ENCODE assay signal across 30 cellular contexts in genomic region chr20:37218976-37219375, GRCh38. TPM values are rescaled to one million over a fixed set of nuclear protein-coding genes. Genes with fewer than 3 reads are reported as not detected.
DNase-seq lines count a peak whose midpoint lies in the region; ATAC-seq, FAIRE-seq and TF ChIP-seq lines count a peak whose summit lies in the region.
"Had no signal": no experiment of that assay in that cellular context is flagged by ENCODE, and none has a peak within 500 bp of the region (broad histone marks: within the 10 kb centered on the region; RNA-seq: fewer than 3 reads in every experiment).

No MANE protein-coding gene starts in this region.

- H3K27ac Mint-ChIP-seq in GM23338: no peak overlapping the region

- H3K4me3 ChIP-seq in GM23338 (no peak overlapping the region), K562 (no peak overlapping the region)
- H3K4me3 ChIP-seq: BLaER1, GM12878 had no signal

- no peak overlapping the region for H3K9ac ChIP-seq in K562 (ENCODE audit: insufficient read depth in 1 of 2, low read depth in 2 of 2, low read length in 2 of 2)
- H3K9ac ChIP-seq: BLaER1 had no signal

- H3F3A ChIP-seq in GM23338 (replicated peaks; ENCODE audit: low read depth): no peaks in the 10 kb centered on the region; the same call in 1 of the 2 replicates

- H3K9me2 ChIP-seq in GM23338 (ENCODE audit: insufficient read depth): no peaks in the 10 kb centered on the region

- POLR2A ChIA-PET in K562 (lab: Yijun Ruan, JAX): no interaction called here

- H3K9me1 ChIP-seq in K562 (ENCODE audit: control insufficient read depth, insufficient read depth, low read length): no peaks in the 10 kb centered on the region

- H3K79me2 ChIP-seq in GM23338 (replicated peaks; ENCODE audit: insufficient read depth): peaks cover 50% of the 10 kb centered on the region
- no peaks in the 10 kb centered on the region for H3K79me2 ChIP-seq in K562 (ENCODE audit: control insufficient read depth, insufficient read depth, low read length)

- no TSS peak for BruUV-seq in K562 (replicated peaks; lab: Mats Ljungman, UMichigan)

- FAIRE-seq in GM19239 (lab: Jason Lieb, UNC): peak; percentile 33
- no peak for FAIRE-seq in K562 (lab: Jason Lieb, UNC)
- FAIRE-seq: GM12878, GM12892, GM18507 had no signal

- peaks cover 12% of the 10 kb centered on the region; the same call in 1 of the 2 replicates for H4K20me1 ChIP-seq in GM23338 (replicated peaks; ENCODE audit: insufficient read depth)
- no peaks in the 10 kb centered on the region for H4K20me1 ChIP-seq in K562 (replicated peaks; ENCODE audit: control insufficient read depth, insufficient read depth, low read length)

- peaks cover 7% of the 10 kb centered on the region for H3K27me3 Mint-ChIP-seq in GM23338 (ENCODE audit: insufficient read depth, low read depth, poor library complexity)
- H3K27me3 Mint-ChIP-seq: CD4-positive, alpha-beta memory T cell; CD4-positive, CD25-positive, alpha-beta regulatory T cell; CD8-positive, alpha-beta memory T cell had no signal

- H2AFZ ChIP-seq in GM23338 (no peak overlapping the region), K562 (ENCODE audit: low read depth, low read length) (no peak overlapping the region)

- no peak for TF ChIP-seq CTCF in GM23338 (conservative IDR thresholded peaks at IDR 0.05; ENCODE audit: low read depth in 2 of 2)
- TF ChIP-seq CTCF in K562 (IDR thresholded peaks at IDR 0.05 in 2 of 3, conservative IDR thresholded peaks at IDR 0.05 in 1 of 3; ENCODE audit: insufficient read depth in 2 of 3, low read depth in 1 of 3, low read length in 3 of 3): no peak

- no peak for TF ChIP-seq RAD21 in K562 (CRISPR knock-in tag; conservative IDR thresholded peaks at IDR 0.05 in 1 of 2, IDR thresholded peaks at IDR 0.05 in 1 of 2)

- H3K4me3 Mint-ChIP-seq in GM23338: no peak overlapping the region
- H3K4me3 Mint-ChIP-seq: CD14-positive monocyte; CD4-positive, alpha-beta memory T cell; CD4-positive, CD25-positive, alpha-beta regulatory T cell; CD8-positive, alpha-beta memory T cell had no signal

- DNase-seq in GM19239 (ENCODE audit: insufficient read length, low spot score): no peak
- DNase-seq in GM23338 (ENCODE audit: low spot score): no peak
- DNase-seq in K562 (ENCODE audit: extremely low read depth in 1 of 4, low spot score in 3 of 4): no peak
- DNase-seq in HuH-7.5 (ENCODE audit: low spot score): no peak
- no peak for DNase-seq in activated CD4-positive, alpha-beta T cell treated with anti-CD3 and anti-CD28 coated beads, Interleukin-2, amount 50 U/mL, for 1 hour
- DNase-seq: 8988T; ACHN; BE2C; C1 segment of cervical spinal cord; CD4-positive, alpha-beta memory T cell; CD4-positive, CD25-positive, alpha-beta regulatory T cell; CD8-positive, alpha-beta memory T cell; COR-L47; DMS 273 treated with DMSO at 0.1 percent for 48 hours; DMS153; DMS53; DMS79; DND-41; EL; GDM1 had no signal

- H3K4me1 ChIP-seq in GM23338 (ENCODE audit: insufficient read depth): 0 out of 2 replicates have a peak, but pooled peaks cover 7% of the 10 kb centered on the region
- H3K4me1 ChIP-seq in K562 (replicated peaks in 1 of 2; ENCODE audit: control insufficient read depth in 2 of 2, insufficient read depth in 2 of 2, low read length in 2 of 2): no peaks in the 10 kb centered on the region
- H3K4me1 ChIP-seq: BLaER1 had no signal

- CTCF ChIA-PET in K562 (lab: Yijun Ruan, JAX; ENCODE audit: low intra/inter-chr PET ratio): no interaction called here

- no peak overlapping the region for H3K4me2 ChIP-seq in GM23338
- no peak overlapping the region for H3K4me2 ChIP-seq in K562 (ENCODE audit: insufficient read depth, low read length)
- H3K4me2 ChIP-seq: BLaER1 had no signal

- ATAC-seq in GM23338 (no peak), K562 (no peak), HG02642 (IDR thresholded peaks at IDR 0.05; ENCODE audit: poor library complexity, unreplicated experiment) (no peak)
- ATAC-seq: GM12878 had no signal

- no peaks in the 10 kb centered on the region for H3K27me3 ChIP-seq in GM23338 (ENCODE audit: insufficient read depth)
- no peaks in the 10 kb centered on the region for H3K27me3 ChIP-seq in K562 (ENCODE audit: control insufficient read depth in 2 of 2, insufficient read depth in 2 of 2, low read length in 2 of 2)
- H3K27me3 ChIP-seq: BE2C, BLaER1 had no signal

- intact Hi-C loops in K562 (cut with micrococcal nuclease): no loop called here

- H3K36me3 ChIP-seq in GM23338 (ENCODE audit: insufficient read depth): peaks cover 33% of the 10 kb centered on the region
- H3K36me3 ChIP-seq in K562 (ENCODE audit: control insufficient read depth, insufficient read depth, low read length): peaks cover 87% of the 10 kb centered on the region

- H3K4me1 Mint-ChIP-seq in GM23338: peaks cover 26% of the 10 kb centered on the region

- H3K27ac ChIP-seq in GM23338 (ENCODE audit: low read depth): peak overlapping the region; percentile 9; the same call in 1 of the 2 replicates
- no peak overlapping the region for H3K27ac ChIP-seq in K562 (ENCODE audit: extremely low read depth, low read depth, low read length)
- H3K27ac ChIP-seq: BLaER1 had no signal

- 72% methylated on average over 4 of the region's 4 CpGs for WGBS in K562 (ENCODE audit: insufficient coverage, low coverage, missing lambda C conversion rate)

- H3K36me3 Mint-ChIP-seq in GM23338 (ENCODE audit: low read depth): peaks cover 73% of the 10 kb centered on the region

- no peak for TF ChIP-seq EP300 in K562 (IDR thresholded peaks at IDR 0.05; ENCODE audit: low read length)

- no peaks in the 10 kb centered on the region for H3K9me3 Mint-ChIP-seq in GM23338
- H3K9me3 Mint-ChIP-seq: CD14-positive monocyte; CD4-positive, CD25-positive, alpha-beta regulatory T cell; CD8-positive, alpha-beta memory T cell had no signal

- no peaks in the 10 kb centered on the region for H3K9me3 ChIP-seq in K562 (replicated peaks; ENCODE audit: control insufficient read depth, insufficient read depth, low read depth, low read length)
- H3K9me3 ChIP-seq: BE2C, BLaER1 had no signal

- in situ Hi-C loops in K562 (cut with MboI): no loop called here

- TF ChIP-seq POLR2A in K562 (conservative IDR thresholded peaks at IDR 0.05): no peak

RNA-seq across cellular contexts. Expression of gene MROH8, which starts 39.6 kb away (rescaled TPM):
- total RNA-seq in GM23338 (2014; rRNA removed; shearing (Covaris generic)): 0.63 TPM in 1 of 2 replicates, not detected in the other
- polyA plus RNA-seq in GM23338 (2016; fragmentation: Nextera tagmentation; extraction: Ambion mirVana): 0.50 and 0.68 TPM in 2 replicates
- total RNA-seq in K562 (2011; cell fraction: chromatin; rRNA removed; ENCODE audit: low replicate concordance): 1.4 and 3.1 TPM in 2 replicates
- 0.92 and 1.3 TPM in 2 replicates for total RNA-seq in K562 (2011; cell fraction: nucleolus; rRNA removed)
- 0.46 and 0.95 TPM in 2 replicates for total RNA-seq in K562 (2011; cell fraction: nucleoplasm; rRNA removed)
- 0.90 and 1.00 TPM in 2 replicates for total RNA-seq in K562 (2014; rRNA removed)
- total RNA-seq in K562 (2014; rRNA removed; fragmentation: Illumina TruSeq; extraction: Trizol): 0.67 and 1.1 TPM in 2 replicates
- 0.68 and 0.76 TPM in 2 replicates for total RNA-seq in K562 (2015; rRNA removed; fragmentation: Illumina TruSeq; extraction: Trizol)
- 0.78 and 0.85 TPM in 2 replicates for total RNA-seq in K562 (2021)
- 0.50 and 1.0 TPM in 2 replicates for polyA plus RNA-seq in K562 (2011; rRNA removed)
- polyA plus RNA-seq in K562 (2011; cell fraction: cytosol; rRNA removed): 0.60 and 1.0 TPM in 2 replicates
- polyA plus RNA-seq in K562 (2011; cell fraction: nucleus; rRNA removed): 1.1 TPM in 2 replicates
- polyA plus RNA-seq in K562 (2012): 0.62 and 0.81 TPM in 2 replicates
- polyA plus RNA-seq in K562 (2014; fragmentation: Illumina TruSeq; extraction: Trizol): 1.1 and 1.5 TPM in 2 replicates
- polyA plus RNA-seq in K562 (2014; fragmentation: Nextera tagmentation; extraction: Ambion mirVana): under 1 TPM; 0.21 to 0.41 TPM
- polyA plus RNA-seq in K562 (2014; rRNA removed): 1.2 and 1.5 TPM in 2 replicates
- 1.2 and 1.7 TPM in 2 replicates for polyA minus RNA-seq in K562 (2011; rRNA and poly(A)+ RNA removed)
- 0.86 TPM in 1 of 2 replicates, not detected in the other for polyA minus RNA-seq in K562 (2011; cell fraction: cytosol; rRNA and poly(A)+ RNA removed)
- polyA minus RNA-seq in K562 (2011; cell fraction: nucleus; rRNA and poly(A)+ RNA removed): 0.40 and 2.1 TPM in 2 replicates

RNA-seq across cellular contexts. Expression of gene RPN2, which starts 39.8 kb away (rescaled TPM):
- 267 and 302 TPM in 2 replicates for total RNA-seq in GM23338 (2014; rRNA removed; shearing (Covaris generic))
- polyA plus RNA-seq in GM23338 (2016; fragmentation: Nextera tagmentation; extraction: Ambion mirVana) (244 TPM in 2 replicates), K562 (2011; rRNA removed) (421 and 458 TPM in 2 replicates), K562 (2014; fragmentation: Illumina TruSeq; extraction: Trizol) (325 TPM in 2 replicates), K562 (2014; fragmentation: Nextera tagmentation; extraction: Ambion mirVana) (100 to 1,000 TPM; 487 to 548 TPM), K562 (2014; rRNA removed) (186 and 201 TPM in 2 replicates)
- total RNA-seq in K562 (2011; cell fraction: chromatin; rRNA removed; ENCODE audit: low replicate concordance): 199 and 338 TPM in 2 replicates
- total RNA-seq in K562 (2011; cell fraction: nucleolus; rRNA removed): 617 and 635 TPM in 2 replicates
- total RNA-seq in K562 (2011; cell fraction: nucleoplasm; rRNA removed): 415 and 481 TPM in 2 replicates
- total RNA-seq in K562 (2014; rRNA removed) (168 and 219 TPM in 2 replicates), K562 (2014; rRNA removed; fragmentation: Illumina TruSeq; extraction: Trizol) (255 and 266 TPM in 2 replicates), K562 (2015; rRNA removed; fragmentation: Illumina TruSeq; extraction: Trizol) (334 and 390 TPM in 2 replicates), K562 (2021) (235 and 236 TPM in 2 replicates)
- 436 and 437 TPM in 2 replicates for polyA plus RNA-seq in K562 (2011; cell fraction: cytosol; rRNA removed)
- polyA plus RNA-seq in K562 (2011; cell fraction: nucleus; rRNA removed): 243 and 268 TPM in 2 replicates
- 288 and 388 TPM in 2 replicates for polyA plus RNA-seq in K562 (2012)
- 373 and 436 TPM in 2 replicates for polyA minus RNA-seq in K562 (2011; rRNA and poly(A)+ RNA removed)
- polyA minus RNA-seq in K562 (2011; cell fraction: cytosol; rRNA and poly(A)+ RNA removed): 302 and 328 TPM in 2 replicates
- polyA minus RNA-seq in K562 (2011; cell fraction: nucleus; rRNA and poly(A)+ RNA removed): 75.8 and 117 TPM in 2 replicates

RNA-seq across cellular contexts. Expression of gene GHRH, which starts 42.6 kb away (rescaled TPM):
- not detected in 2 replicates for total RNA-seq in GM23338 (2014; rRNA removed; shearing (Covaris generic))
- 0.40 TPM in 1 of 2 replicates, not detected in the other for polyA plus RNA-seq in GM23338 (2016; fragmentation: Nextera tagmentation; extraction: Ambion mirVana)
- total RNA-seq in K562 (2011; cell fraction: chromatin; rRNA removed; ENCODE audit: low replicate concordance): not detected in 2 replicates
- not detected in 2 replicates for total RNA-seq in K562 (2011; cell fraction: nucleolus; rRNA removed)
- not detected in 2 replicates for total RNA-seq in K562 (2011; cell fraction: nucleoplasm; rRNA removed)
- total RNA-seq in K562 (2014; rRNA removed): not detected in 2 replicates
- total RNA-seq in K562 (2014; rRNA removed; fragmentation: Illumina TruSeq; extraction: Trizol): not detected in 2 replicates
- not detected in 2 replicates for total RNA-seq in K562 (2015; rRNA removed; fragmentation: Illumina TruSeq; extraction: Trizol)
- total RNA-seq in K562 (2021): not detected in 2 replicates
- not detected in 2 replicates for polyA plus RNA-seq in K562 (2011; rRNA removed)
- polyA plus RNA-seq in K562 (2011; cell fraction: cytosol; rRNA removed): not detected in 2 replicates
- not detected in 2 replicates for polyA plus RNA-seq in K562 (2011; cell fraction: nucleus; rRNA removed)
- not detected in 2 replicates for polyA plus RNA-seq in K562 (2012)
- not detected in 2 replicates for polyA plus RNA-seq in K562 (2014; fragmentation: Illumina TruSeq; extraction: Trizol)
- not detected for polyA plus RNA-seq in K562 (2014; fragmentation: Nextera tagmentation; extraction: Ambion mirVana)
- not detected in 2 replicates for polyA plus RNA-seq in K562 (2014; rRNA removed)
- not detected in 2 replicates for polyA minus RNA-seq in K562 (2011; rRNA and poly(A)+ RNA removed)
- polyA minus RNA-seq in K562 (2011; cell fraction: cytosol; rRNA and poly(A)+ RNA removed): not detected in 2 replicates
- not detected in 2 replicates for polyA minus RNA-seq in K562 (2011; cell fraction: nucleus; rRNA and poly(A)+ RNA removed)
- total RNA-seq: A673; CD4-positive, alpha-beta memory T cell; CD4-positive, CD25-positive, alpha-beta regulatory T cell; CD8-positive, alpha-beta memory T cell; Daoy; G401; GM12878 had no signal
- polyA plus RNA-seq: AG04450; CD14-positive monocyte; CD4-positive, alpha-beta memory T cell; CD4-positive, CD25-positive, alpha-beta regulatory T cell; CD8-positive, alpha-beta memory T cell; GM12878 had no signal
